In genomic region chr17:6666077-6666521, GRCh38 we compare ENCODE assay signal across 8 cellular contexts. TPM values are rescaled to one million over a fixed set of nuclear protein-coding genes. Genes with fewer than 3 reads are reported as not detected.
DNase-seq lines count a peak whose midpoint lies in the region; ATAC-seq, FAIRE-seq and TF ChIP-seq lines count a peak whose summit lies in the region.

No MANE protein-coding gene starts in this region.

- ATAC-seq in stimulated activated naive CD8-positive, alpha-beta T cell treated with anti-CD3 and anti-CD28 coated beads, Interleukin-15, amount 100 ng/mL, for 72 hours = peak; percentile 77
- ATAC-seq in HG03039 (IDR thresholded peaks at IDR 0.05; ENCODE audit: unreplicated experiment) = no peak

- H3K4me1 Mint-ChIP-seq in endothelial cell (ENCODE audit: unreplicated experiment) = peaks cover 9% of the 10 kb centered on the region
- H3K4me1 Mint-ChIP-seq in stimulated activated naive CD8-positive, alpha-beta T cell treated with anti-CD3 and anti-CD28 coated beads, Interleukin-15, amount 100 ng/mL, for 72 hours = peaks cover 32% of the 10 kb centered on the region

- no peak overlapping the region for H3K27ac Mint-ChIP-seq in endothelial cell (ENCODE audit: unreplicated experiment)
- no peak overlapping the region for H3K27ac Mint-ChIP-seq in stimulated activated naive CD8-positive, alpha-beta T cell treated with anti-CD3 and anti-CD28 coated beads, Interleukin-15, amount 100 ng/mL, for 72 hours

- H3K4me3 Mint-ChIP-seq in endothelial cell (ENCODE audit: unreplicated experiment) = no peak overlapping the region
- H3K4me3 Mint-ChIP-seq in stimulated activated naive CD8-positive, alpha-beta T cell treated with anti-CD3 and anti-CD28 coated beads, Interleukin-15, amount 100 ng/mL, for 72 hours = no peak overlapping the region

- TF ChIP-seq CTCF in endothelial cell (IDR thresholded peaks at IDR 0.05; ENCODE audit: unreplicated experiment) = peak; percentile 81

- no peaks in the 10 kb centered on the region for H3K36me3 Mint-ChIP-seq in endothelial cell (ENCODE audit: low read depth, unreplicated experiment)

- TF ChIP-seq POLR2A in GM12891 (IDR thresholded peaks at IDR 0.05; ENCODE audit: low read depth, low read length) = no peak

- peaks cover 3% of the 10 kb centered on the region for H3K27me3 Mint-ChIP-seq in endothelial cell (ENCODE audit: unreplicated experiment)
- H3K27me3 Mint-ChIP-seq in stimulated activated naive CD8-positive, alpha-beta T cell treated with anti-CD3 and anti-CD28 coated beads, Interleukin-15, amount 100 ng/mL, for 72 hours = no peaks in the 10 kb centered on the region

- H3K9me3 Mint-ChIP-seq in endothelial cell (ENCODE audit: unreplicated experiment) = no peaks in the 10 kb centered on the region
- no peaks in the 10 kb centered on the region for H3K9me3 Mint-ChIP-seq in stimulated activated naive CD8-positive, alpha-beta T cell treated with anti-CD3 and anti-CD28 coated beads, Interleukin-15, amount 100 ng/mL, for 72 hours

- DNase-seq in AG08396 (ENCODE audit: low spot score) (peak; percentile 87), GM12891 (ENCODE audit: insufficient read length, low spot score) (peak; percentile 49), NCI-H2196 treated with DMSO at 0.1 percent for 48 hours (lab: John Stamatoyannopoulos, UW; ENCODE audit: unreplicated experiment) (peak; percentile 13), endothelial cell (ENCODE audit: low spot score) (peak; percentile 79), lung microvascular endothelial cell (ENCODE audit: low read depth in 2 of 2) (peak; percentile 83 to 85)
- DNase-seq in activated CD4-positive, alpha-beta T cell treated with anti-CD3 and anti-CD28 coated beads for 4 hours = peak; percentile 19 to 39
- DNase-seq in stimulated activated naive CD8-positive, alpha-beta T cell treated with anti-CD3 and anti-CD28 coated beads, Interleukin-15, amount 100 ng/mL, for 72 hours = peak; percentile 36 to 40

- peak; percentile 97 for FAIRE-seq in GM12891 (lab: Jason Lieb, UNC)

TF ChIP-seq in GM12891, 5 proteins besides CTCF, POLR2A, EP300 and RAD21:
- TF ChIP-seq PAX5 (IDR thresholded peaks at IDR 0.05; ENCODE audit: insufficient read depth, low read length, severe bottlenecking) = no peak

RNA-seq across cellular contexts. Expression of gene C17orf100, which starts 14.5 kb away (rescaled TPM):
- 2.9 TPM for polyA plus RNA-seq in GM12891 (2012; ENCODE audit: low read depth, missing spikeins)
- total RNA-seq in endothelial cell (ENCODE audit: unreplicated experiment) (3.8 TPM), lung microvascular endothelial cell (0.22 and 0.40 TPM in 2 replicates)

RNA-seq across cellular contexts. Expression of gene MED31, which starts 14.7 kb away (rescaled TPM):
- polyA plus RNA-seq in GM12891 (2012; ENCODE audit: low read depth, missing spikeins) = 20.9 TPM
- total RNA-seq in endothelial cell (ENCODE audit: unreplicated experiment) (18.3 TPM), lung microvascular endothelial cell (5.7 and 6.7 TPM in 2 replicates)

RNA-seq across cellular contexts. Expression of gene TXNDC17, which starts 25.2 kb away (rescaled TPM):
- polyA plus RNA-seq in GM12891 (2012; ENCODE audit: low read depth, missing spikeins) = 232 TPM
- 94.2 TPM for total RNA-seq in endothelial cell (ENCODE audit: unreplicated experiment)
- total RNA-seq in lung microvascular endothelial cell = 73.2 and 91.1 TPM in 2 replicates

RNA-seq across cellular contexts. Expression of gene KIAA0753, which starts 25.6 kb away (rescaled TPM):
- polyA plus RNA-seq in GM12891 (2012; ENCODE audit: low read depth, missing spikeins) = 10.3 TPM
- total RNA-seq in endothelial cell (ENCODE audit: unreplicated experiment) (22.6 TPM), lung microvascular endothelial cell (5.4 and 7.7 TPM in 2 replicates)

RNA-seq across cellular contexts. Expression of gene SLC13A5, which starts 47.1 kb away (rescaled TPM):
- polyA plus RNA-seq in GM12891 (2012; ENCODE audit: low read depth, missing spikeins) = 0.05 TPM
- total RNA-seq in endothelial cell (ENCODE audit: unreplicated experiment) = 1.3 TPM
- 0.20 and 0.22 TPM in 2 replicates for total RNA-seq in lung microvascular endothelial cell

Comparison
In these comparisons a context has a peak if more than half of its experiments do, and no peak if none do; other contexts are left out.
1. DNase-seq: peak in every context shown above with its lines; median percentile 87 in AG08396; 84 in lung microvascular endothelial cell; 79 in endothelial cell; 49 in GM12891; 38 in stimulated activated naive CD8-positive, alpha-beta T cell treated with anti-CD3 and anti-CD28 coated beads, Interleukin-15, amount 100 ng/mL, for 72 hours; 29 in activated CD4-positive, alpha-beta T cell treated with anti-CD3 and anti-CD28 coated beads for 4 hours; 13 in NCI-H2196 treated with DMSO at 0.1 percent for 48 hours.